Comparison of ENCODE assay signal across 9 cellular contexts in the genomic region with DNA sequence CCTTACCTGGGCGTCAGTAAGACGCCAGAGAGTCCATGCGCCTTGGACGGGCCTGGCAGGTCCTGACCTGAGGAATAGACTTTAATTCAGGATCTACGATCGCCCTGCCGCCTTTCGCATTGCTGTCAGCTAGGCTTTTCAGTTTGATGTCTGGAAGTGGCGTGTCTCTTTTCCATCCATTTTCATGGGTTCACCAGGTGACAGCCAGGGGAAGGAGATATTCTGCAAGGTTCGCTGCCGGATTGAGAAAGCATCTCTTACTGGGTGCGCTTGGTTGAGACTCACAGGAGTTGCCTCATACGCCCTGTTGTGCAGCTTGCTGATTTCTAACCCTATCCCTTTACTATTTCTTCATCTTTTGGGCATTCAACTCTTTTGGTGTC. TPM values are rescaled to one million over a fixed set of nuclear protein-coding genes. Genes with fewer than 3 reads are reported as not detected.
DNase-seq lines count a peak whose midpoint lies in the region; ATAC-seq and TF ChIP-seq lines count a peak whose summit lies in the region.
"Had no signal": no experiment of that assay in that cellular context is flagged by ENCODE, and none has a peak within 500 bp of the region (broad histone marks: within the 10 kb centered on the region; RNA-seq: fewer than 3 reads in every experiment).

No MANE protein-coding gene starts in this region.

- TF ChIP-seq POLR2A in suprapubic skin (IDR thresholded peaks at IDR 0.05): no peak

- no peak overlapping the region for H3K27ac ChIP-seq in iPS-20b (ENCODE audit: low read length)
- no peak overlapping the region for H3K27ac ChIP-seq in suprapubic skin

- H3K9me3 ChIP-seq in iPS-20b (ENCODE audit: insufficient read depth, low read depth, low read length) (no peaks in the 10 kb centered on the region), suprapubic skin (no peaks in the 10 kb centered on the region)

- in situ Hi-C loops in astrocyte of the cerebellum (cut with HindIII; ENCODE audit: low sequenced_read_pairs): loop anchor here (25.0 kb wide), 1 partner anchor 903 kb away; no protein-coding TSS in a partner anchor

- ATAC-seq in HG03521 (IDR thresholded peaks at IDR 0.05; ENCODE audit: unreplicated experiment) (peak; percentile 10), GM21528 (IDR thresholded peaks at IDR 0.05; ENCODE audit: low FRiP score, unreplicated experiment) (no peak)

- TF ChIP-seq EP300 in suprapubic skin (IDR thresholded peaks at IDR 0.05): no peak

- peaks cover 32% of the 10 kb centered on the region for H3K27me3 ChIP-seq in iPS-20b (ENCODE audit: insufficient read depth, low read length)
- H3K27me3 ChIP-seq in suprapubic skin: no peaks in the 10 kb centered on the region

- H3K9ac ChIP-seq in iPS-20b (ENCODE audit: low read depth, low read length): no peak overlapping the region

- H3K4me3 ChIP-seq in astrocyte of the cerebellum (ENCODE audit: low read depth, low read length) (peak overlapping the region; percentile 58), iPS-20b (ENCODE audit: low read length) (peak overlapping the region; percentile 66), suprapubic skin (peak overlapping the region; percentile 48)

- 9% methylated on average over 13 of the region's 13 CpGs for WGBS in suprapubic skin

- DNase-seq in astrocyte of the cerebellum (ENCODE audit: low read depth) (no peak), suprapubic skin (ENCODE audit: low spot score in 2 of 2) (no peak), hepatic stellate cell (ENCODE audit: low spot score) (no peak), NOMO-1 treated with dmso at 0.1 percent for 144 hours (lab: John Stamatoyannopoulos, UW; ENCODE audit: unreplicated experiment) (no peak)
- no peak for DNase-seq in activated naive CD4-positive, alpha-beta T cell (lab: John Stamatoyannopoulos, UW)

- H3K4me1 ChIP-seq in iPS-20b (ENCODE audit: insufficient read depth, low read length) (peaks cover 12% of the 10 kb centered on the region; the same call in 1 of the 2 replicates), suprapubic skin (peaks cover 11% of the 10 kb centered on the region)

- TF ChIP-seq CTCF in astrocyte of the cerebellum (IDR thresholded peaks at IDR 0.05; ENCODE audit: low read depth, low read length, missing control alignments): no peak
- no peak for TF ChIP-seq CTCF in suprapubic skin (IDR thresholded peaks at IDR 0.05)

- H3K36me3 ChIP-seq in iPS-20b (ENCODE audit: insufficient read depth, low read depth, low read length) (no peaks in the 10 kb centered on the region), suprapubic skin (no peaks in the 10 kb centered on the region)

RNA-seq across cellular contexts. Expression of gene EPHA3, which starts 7.4 kb away (rescaled TPM):
- 1 to 10 TPM in 2 of 4 donors, under 1 TPM in 2; 0.85 to 1.4 (median 0.96) TPM for total RNA-seq in suprapubic skin
- total RNA-seq: activated CD4-positive, alpha-beta T cell treated with anti-CD3 and anti-CD28 coated beads, Interleukin-2, amount 10 ng/mL, durations not matched to agents 7 days and 5 days had no signal
